10 cellular contexts compared by ENCODE assay signal in genomic region chr15:85750319-85750806, GRCh38. TPM values are rescaled to one million over a fixed set of nuclear protein-coding genes. Genes with fewer than 3 reads are reported as not detected.
A peak's percentile ranks its signal among the peaks of the same experiment; 100 is the strongest.
DNase-seq lines count a peak whose midpoint lies in the region; ATAC-seq and TF ChIP-seq lines count a peak whose summit lies in the region.
"Had no signal": no experiment of that assay in that cellular context is flagged by ENCODE, and none has a peak within 500 bp of the region (broad histone marks: within the 10 kb centered on the region; RNA-seq: fewer than 3 reads in every experiment).

No MANE protein-coding gene starts in this region.

- H3K27me3 Mint-ChIP-seq in activated T-helper 17 cell treated with anti-CD3 and anti-CD28 coated beads, Interleukin-2, amount 50 U/mL, for 72 hours, result no peaks in the 10 kb centered on the region

- ATAC-seq in activated T-helper 17 cell treated with anti-CD3 and anti-CD28 coated beads, Interleukin-2, amount 50 U/mL, for 72 hours (replicated peaks), result no peak

- H3K4me3 ChIP-seq in AG10803 (ENCODE audit: low read length), result no peak overlapping the region; the same call in 1 of the 2 replicates
- H3K4me3 ChIP-seq: BLaER1 had no signal

- peaks cover 42% of the 10 kb centered on the region for H3K36me3 Mint-ChIP-seq in activated T-helper 17 cell treated with anti-CD3 and anti-CD28 coated beads, Interleukin-2, amount 50 U/mL, for 72 hours (ENCODE audit: low read depth)

- peaks cover 3% of the 10 kb centered on the region for H3K4me1 Mint-ChIP-seq in activated T-helper 17 cell treated with anti-CD3 and anti-CD28 coated beads, Interleukin-2, amount 50 U/mL, for 72 hours

- H3K9me3 Mint-ChIP-seq in activated T-helper 17 cell treated with anti-CD3 and anti-CD28 coated beads, Interleukin-2, amount 50 U/mL, for 72 hours, result no peaks in the 10 kb centered on the region

- DNase-seq in AG10803 (ENCODE audit: low read depth) (peak; percentile 67), globus pallidus (ENCODE audit: low spot score) (peak; percentile 79), occipital lobe (lab: John Stamatoyannopoulos, UW) (peak; percentile 50), NOMO-1 treated with DMSO at 0.1 percent for 48 hours (lab: John Stamatoyannopoulos, UW; ENCODE audit: unreplicated experiment) (no peak), T-helper 9 cell (no peak)
- DNase-seq in activated effector memory CD4-positive, alpha-beta T cell treated with anti-CD3 and anti-CD28 coated beads, Interleukin-2, amount 50 U/mL, for 16 hours, result no peak
- DNase-seq in activated CD4-positive, alpha-beta T cell treated with anti-CD3 and anti-CD28 coated beads for 48 hours, result no peak
- DNase-seq: cortex of kidney had no signal

- H3K27ac Mint-ChIP-seq in activated T-helper 17 cell treated with anti-CD3 and anti-CD28 coated beads, Interleukin-2, amount 50 U/mL, for 72 hours, result peak overlapping the region; percentile 66

- H3K4me3 Mint-ChIP-seq in activated T-helper 17 cell treated with anti-CD3 and anti-CD28 coated beads, Interleukin-2, amount 50 U/mL, for 72 hours, result no peak overlapping the region

- TF ChIP-seq CTCF in AG10803 (conservative IDR thresholded peaks at IDR 0.05; ENCODE audit: low read length), result no peak

RNA-seq across cellular contexts. Expression of gene KLHL25, which starts 44.4 kb away (rescaled TPM):
- total RNA-seq in activated T-helper 17 cell treated with anti-CD3 and anti-CD28 coated beads, Interleukin-2, amount 50 U/mL, for 72 hours, result 1 to 10 TPM; 3.4 to 4.6 TPM
- 32.3 TPM for total RNA-seq in occipital lobe

Comparison
In these comparisons a context has a peak if more than half of its experiments do, and no peak if none do; other contexts are left out.
1. DNase-seq: peak in AG10803 (single experiment), globus pallidus (single experiment) and occipital lobe (single experiment); none in NOMO-1 treated with DMSO at 0.1 percent for 48 hours (single experiment), T-helper 9 cell (single experiment), activated effector memory CD4-positive, alpha-beta T cell treated with anti-CD3 and anti-CD28 coated beads, Interleukin-2, amount 50 U/mL, for 16 hours (single experiment) and activated CD4-positive, alpha-beta T cell treated with anti-CD3 and anti-CD28 coated beads for 48 hours (single experiment).